ENCODE assay signal across 9 cellular contexts in genomic region chr11:94926271-94926625, GRCh38. TPM values are rescaled to one million over a fixed set of nuclear protein-coding genes. Genes with fewer than 3 reads are reported as not detected.
DNase-seq lines count a peak whose midpoint lies in the region; ATAC-seq and TF ChIP-seq lines count a peak whose summit lies in the region.
"Had no signal": no experiment of that assay in that cellular context is flagged by ENCODE, and none has a peak within 500 bp of the region (broad histone marks: within the 10 kb centered on the region; RNA-seq: fewer than 3 reads in every experiment).

No MANE protein-coding gene starts in this region.

- no peak overlapping the region for H3K18ac ChIP-seq in neuronal stem cell (ENCODE audit: low read length)

- H3K9me3 ChIP-seq in A673 (ENCODE audit: low read depth, low read length, poor library complexity, severe bottlenecking) (no peaks in the 10 kb centered on the region), GM23248 (ENCODE audit: low read depth) (no peaks in the 10 kb centered on the region), duodenal mucosa (ENCODE audit: control insufficient read depth in 1 of 2, low read length in 2 of 2) (no peaks in the 10 kb centered on the region), neuronal stem cell (replicated peaks in 1 of 2; ENCODE audit: control insufficient read depth in 2 of 2, insufficient read depth in 1 of 2, low read depth in 1 of 2, low read length in 2 of 2) (no peaks in the 10 kb centered on the region)

- no peak overlapping the region for H2BK15ac ChIP-seq in neuronal stem cell (ENCODE audit: low read length)

- no peak overlapping the region for H3K4me3 ChIP-seq in A673 (ENCODE audit: low read depth, low read length, poor library complexity, severe bottlenecking)
- no peak overlapping the region for H3K4me3 ChIP-seq in GM23248
- no peak overlapping the region for H3K4me3 ChIP-seq in duodenal mucosa (ENCODE audit: low read depth in 1 of 2, low read length in 2 of 2)
- H3K4me3 ChIP-seq in neuronal stem cell (ENCODE audit: low read length in 2 of 2): no peak overlapping the region
- no peak overlapping the region for H3K4me3 ChIP-seq in lower leg skin (ENCODE audit: low read depth, poor library complexity, severe bottlenecking)

- H2BK5ac ChIP-seq in neuronal stem cell (ENCODE audit: low read length): no peak overlapping the region

- H3K36me3 ChIP-seq in A673 (ENCODE audit: insufficient read depth, low read length, poor library complexity, severe bottlenecking): no peaks in the 10 kb centered on the region
- no peaks in the 10 kb centered on the region for H3K36me3 ChIP-seq in GM23248 (ENCODE audit: low read depth)
- H3K36me3 ChIP-seq in duodenal mucosa (ENCODE audit: control insufficient read depth in 1 of 2, insufficient read depth in 2 of 2, low read length in 2 of 2): no peaks in the 10 kb centered on the region
- no peaks in the 10 kb centered on the region for H3K36me3 ChIP-seq in neuronal stem cell (replicated peaks in 1 of 2; ENCODE audit: control insufficient read depth in 2 of 2, insufficient read depth in 2 of 2, low read length in 2 of 2)

- H3K27ac ChIP-seq in A673 (ENCODE audit: low read depth, low read length, poor library complexity, severe bottlenecking): peak overlapping the region; percentile 60
- peak overlapping the region; percentile 88 for H3K27ac ChIP-seq in GM23248
- peak overlapping the region; percentile 14 for H3K27ac ChIP-seq in duodenal mucosa (ENCODE audit: low read depth, low read length)
- no peak overlapping the region for H3K27ac ChIP-seq in neuronal stem cell (replicated peaks; ENCODE audit: low read length)

- no peak for DNase-seq in A673 (ENCODE audit: low spot score)
- DNase-seq in GM23248: peak; percentile 51
- no peak for DNase-seq in neuronal stem cell (ENCODE audit: low spot score)
- no peak for DNase-seq in NCI-H748 (lab: John Stamatoyannopoulos, UW; ENCODE audit: unreplicated experiment)
- no peak for DNase-seq in activated naive CD4-positive, alpha-beta T cell (lab: John Stamatoyannopoulos, UW)
- no peak for DNase-seq in lower leg skin (ENCODE audit: low spot score in 2 of 2)
- DNase-seq: NCI-H446 treated with DMSO at 0.1 percent for 48 hours had no signal

- no peaks in the 10 kb centered on the region for H3K9me2 ChIP-seq in GM23248 (ENCODE audit: insufficient read depth)

- no peak overlapping the region for H4K91ac ChIP-seq in neuronal stem cell (ENCODE audit: low read depth, low read length, poor library complexity)

- no peak overlapping the region for H3K4ac ChIP-seq in neuronal stem cell (ENCODE audit: low read length)

- no peak overlapping the region for H2BK12ac ChIP-seq in neuronal stem cell (ENCODE audit: low read length)

- POLR2A ChIA-PET in A673 (lab: Charles Lee; ENCODE audit: low non-redundant PET): no interaction called here

- peaks cover 40% of the 10 kb centered on the region for H3F3A ChIP-seq in GM23248 (ENCODE audit: insufficient read depth)

- no peaks in the 10 kb centered on the region for H3K79me2 ChIP-seq in GM23248 (ENCODE audit: insufficient read depth)

- H2BK120ac ChIP-seq in neuronal stem cell (ENCODE audit: low read depth, low read length): no peak overlapping the region

- no peak for TF ChIP-seq CTCF in A673 (conservative IDR thresholded peaks at IDR 0.05; ENCODE audit: low read depth, low read length)
- TF ChIP-seq CTCF in lower leg skin (IDR thresholded peaks at IDR 0.05): no peak

- intact Hi-C loops in A673 (cut with micrococcal nuclease; ENCODE audit: unreplicated experiment): no loop called here
- intact Hi-C loops in lower leg skin (cut with DNase I; ENCODE audit: low total_unique reads): no loop called here

- H3K23ac ChIP-seq in neuronal stem cell (ENCODE audit: low read depth, low read length, poor library complexity): no peak overlapping the region

- peak overlapping the region; percentile 66 for H3K9ac ChIP-seq in GM23248
- H3K9ac ChIP-seq in duodenal mucosa (ENCODE audit: low read depth in 1 of 2, low read length in 2 of 2): no peak overlapping the region
- H3K9ac ChIP-seq in neuronal stem cell (ENCODE audit: low read depth, low read length, poor library complexity): no peak overlapping the region

- no peak for TF ChIP-seq POLR2A in lower leg skin (IDR thresholded peaks at IDR 0.05)

- no peaks in the 10 kb centered on the region for H3K27me3 ChIP-seq in A673 (replicated peaks; ENCODE audit: insufficient read depth, low read depth, low read length, poor library complexity)
- no peaks in the 10 kb centered on the region for H3K27me3 ChIP-seq in GM23248 (replicated peaks; ENCODE audit: insufficient read depth)
- no peaks in the 10 kb centered on the region for H3K27me3 ChIP-seq in duodenal mucosa (ENCODE audit: control insufficient read depth in 1 of 2, insufficient read depth in 2 of 2, low read length in 2 of 2)
- H3K27me3 ChIP-seq in neuronal stem cell (ENCODE audit: control insufficient read depth in 3 of 3, insufficient read depth in 3 of 3, low read depth in 1 of 3, low read length in 3 of 3): no peaks in the 10 kb centered on the region

- H4K8ac ChIP-seq in neuronal stem cell (ENCODE audit: low read depth, low read length): no peak overlapping the region

- in situ Hi-C loops in GM23248 (cut with MboI): no loop called here

- ATAC-seq in GM19452 (IDR thresholded peaks at IDR 0.05; ENCODE audit: unreplicated experiment): no peak

- CTCF ChIA-PET in A673 (lab: Charles Lee): interaction anchor here (0.6 to 0.9 kb wide), 2 partner anchors 8 to 303 kb away, joined by 3 to 4 read pairs; no protein-coding TSS in a partner anchor

- no peak overlapping the region for H2AK5ac ChIP-seq in neuronal stem cell (ENCODE audit: low read depth, low read length)

- H2AFZ ChIP-seq in GM23248 (no peak overlapping the region), neuronal stem cell (ENCODE audit: low read length) (peak overlapping the region; percentile 85)

- H3K79me1 ChIP-seq in neuronal stem cell (ENCODE audit: low read depth, low read length): no peaks in the 10 kb centered on the region

- H4K20me1 ChIP-seq in GM23248 (ENCODE audit: insufficient read depth): no peaks in the 10 kb centered on the region

- H3K14ac ChIP-seq in neuronal stem cell (ENCODE audit: low read length): no peak overlapping the region

- peak overlapping the region; percentile 54 for H3K4me2 ChIP-seq in GM23248 (ENCODE audit: unreplicated experiment)
- H3K4me2 ChIP-seq in neuronal stem cell (ENCODE audit: insufficient read depth, low read length, poor library complexity, severe bottlenecking): no peak overlapping the region

- BruUV-seq in A673 (replicated peaks; lab: Mats Ljungman, UMichigan): no TSS peak

- H3K4me1 ChIP-seq in A673 (ENCODE audit: insufficient read depth, low read length, poor library complexity, severe bottlenecking) (peaks cover 34% of the 10 kb centered on the region), GM23248 (ENCODE audit: insufficient read depth) (peaks cover 34% of the 10 kb centered on the region), duodenal mucosa (ENCODE audit: control insufficient read depth in 1 of 2, insufficient read depth in 2 of 2, low read length in 2 of 2) (peaks cover 19 to 29% of the 10 kb centered on the region in 2 donors), neuronal stem cell (ENCODE audit: control insufficient read depth in 2 of 2, insufficient read depth in 1 of 2, low read depth in 1 of 2, low read length in 2 of 2) (peaks cover 12 to 18% of the 10 kb centered on the region in 2 donors)

RNA-seq across cellular contexts. Expression of gene CWC15, which starts 47.1 kb away (rescaled TPM):
- total RNA-seq in A673 (2021) (86.1 and 86.7 TPM in 2 replicates), lower leg skin (10 to 100 TPM; 30.5 to 52.3 (median 34.9) TPM)
- total RNA-seq in GM23248 (2014; rRNA removed; shearing (Covaris generic)): 26.7 and 30.4 TPM in 2 replicates
- polyA plus RNA-seq in GM23248 (2016; fragmentation: Nextera tagmentation; extraction: Ambion mirVana): 70.3 and 76.6 TPM in 2 replicates
- polyA plus RNA-seq in neuronal stem cell (2013, experiment 1 of 2): 98.8 TPM
- polyA plus RNA-seq in neuronal stem cell (2013, experiment 2 of 2): 106 TPM

RNA-seq across cellular contexts. Expression of gene KDM4D, which starts 47.3 kb away (rescaled TPM):
- 3.0 and 3.9 TPM in 2 replicates for total RNA-seq in A673 (2021)
- 0.43 and 1.4 TPM in 2 replicates for total RNA-seq in GM23248 (2014; rRNA removed; shearing (Covaris generic))
- 0.45 and 0.71 TPM in 2 replicates for polyA plus RNA-seq in GM23248 (2016; fragmentation: Nextera tagmentation; extraction: Ambion mirVana)
- polyA plus RNA-seq in neuronal stem cell (2013, experiment 1 of 2): 2.9 TPM
- polyA plus RNA-seq in neuronal stem cell (2013, experiment 2 of 2): 2.9 TPM
- total RNA-seq in lower leg skin: 1 to 10 TPM in 2 of 4 donors, under 1 TPM in 2; 0.94 to 1.1 (median 1.0) TPM
